ENCODE assay signal across 18 cellular contexts in genomic region chr4:1983846-1984405, GRCh38. TPM values are rescaled to one million over a fixed set of nuclear protein-coding genes. Genes with fewer than 3 reads are reported as not detected.
DNase-seq lines count a peak whose midpoint lies in the region; ATAC-seq and TF ChIP-seq lines count a peak whose summit lies in the region.
"Had no signal": no experiment of that assay in that cellular context is flagged by ENCODE, and none has a peak within 500 bp of the region (broad histone marks: within the 10 kb centered on the region; RNA-seq: fewer than 3 reads in every experiment).

No MANE protein-coding gene starts in this region.

- H3K4me3 ChIP-seq in adrenal gland (no peak overlapping the region), right cardiac atrium (ENCODE audit: low read length) (no peak overlapping the region), lower leg skin (ENCODE audit: low read depth, poor library complexity, severe bottlenecking) (no peak overlapping the region)
- H3K4me3 ChIP-seq: A549, lower lobe of right lung, stomach had no signal

- ATAC-seq in right cardiac atrium (peak; percentile 6 to 28), foreskin keratinocyte (no peak), GM21390 (IDR thresholded peaks at IDR 0.05; ENCODE audit: unreplicated experiment) (no peak)
- ATAC-seq in stimulated activated memory B cell treated with anti-CD40 and anti-IgM and Interleukin-4, amounts not matched to agents 10 μg/mL and 1 μg/mL and 100 μg/mL, for 72 hours: peak; percentile 9
- ATAC-seq: T-helper 17 cell had no signal

- peaks cover 0 to 8% of the 10 kb centered on the region in 2 donors for H3K4me1 ChIP-seq in adrenal gland (replicated peaks in 1 of 2)
- no peaks in the 10 kb centered on the region for H3K4me1 ChIP-seq in right cardiac atrium (ENCODE audit: control insufficient read depth, insufficient read depth, low read length)
- no peaks in the 10 kb centered on the region for H3K4me1 ChIP-seq in foreskin keratinocyte
- H3K4me1 ChIP-seq: lower lobe of right lung, parathyroid adenoma had no signal

- no peak overlapping the region for H3K4me3 Mint-ChIP-seq in activated T-cell treated with anti-CD3 and anti-CD28 coated beads, Interleukin-2, amount 50 U/mL, for 24 hours
- no peak overlapping the region for H3K4me3 Mint-ChIP-seq in stimulated activated memory B cell treated with anti-CD40 and anti-IgM and Interleukin-4, amounts not matched to agents 10 μg/mL and 1 μg/mL and 100 μg/mL, for 72 hours
- H3K4me3 Mint-ChIP-seq: T-helper 17 cell had no signal

- TF ChIP-seq CTCF in adrenal gland (IDR thresholded peaks at IDR 0.05): no peak
- TF ChIP-seq CTCF in foreskin keratinocyte (conservative IDR thresholded peaks at IDR 0.05): no peak
- TF ChIP-seq CTCF in lower leg skin (IDR thresholded peaks at IDR 0.05): no peak

- no peaks in the 10 kb centered on the region for H3K4me1 Mint-ChIP-seq in activated T-cell treated with anti-CD3 and anti-CD28 coated beads, Interleukin-2, amount 50 U/mL, for 24 hours (ENCODE audit: low read depth)
- H3K4me1 Mint-ChIP-seq in stimulated activated memory B cell treated with anti-CD40 and anti-IgM and Interleukin-4, amounts not matched to agents 10 μg/mL and 1 μg/mL and 100 μg/mL, for 72 hours: peaks cover 8% of the 10 kb centered on the region
- H3K4me1 Mint-ChIP-seq: T-helper 17 cell had no signal

- peaks cover 98% of the 10 kb centered on the region for H3K36me3 Mint-ChIP-seq in activated T-cell treated with anti-CD3 and anti-CD28 coated beads, Interleukin-2, amount 50 U/mL, for 24 hours (ENCODE audit: low read depth)
- H3K36me3 Mint-ChIP-seq in stimulated activated memory B cell treated with anti-CD40 and anti-IgM and Interleukin-4, amounts not matched to agents 10 μg/mL and 1 μg/mL and 100 μg/mL, for 72 hours: peaks cover 44% of the 10 kb centered on the region

- intact Hi-C loops in adrenal gland (cut with DNase I): no loop called here
- intact Hi-C loops in right cardiac atrium (cut with DNase I): no loop called here
- intact Hi-C loops in lower leg skin (cut with DNase I; ENCODE audit: low total_unique reads): no loop called here

- WGBS in adrenal gland, 4 donors: 83 to 92% (median 84%) methylated on average over 3 to 21 of the region's 21 CpGs
- WGBS in right cardiac atrium: 80% methylated on average over 21 of the region's 21 CpGs
- 91 to 95% methylated on average over 18 to 21 of the region's 21 CpGs for WGBS in lower leg skin, 2 donors

- H3K36me3 ChIP-seq in adrenal gland (replicated peaks in 1 of 2): peaks cover 0 to 86% of the 10 kb centered on the region in 2 donors

- H3K27me3 Mint-ChIP-seq in activated T-cell treated with anti-CD3 and anti-CD28 coated beads, Interleukin-2, amount 50 U/mL, for 24 hours: no peaks in the 10 kb centered on the region
- no peaks in the 10 kb centered on the region for H3K27me3 Mint-ChIP-seq in stimulated activated memory B cell treated with anti-CD40 and anti-IgM and Interleukin-4, amounts not matched to agents 10 μg/mL and 1 μg/mL and 100 μg/mL, for 72 hours
- H3K27me3 Mint-ChIP-seq: T-helper 17 cell had no signal

- H3K27ac Mint-ChIP-seq in activated T-cell treated with anti-CD3 and anti-CD28 coated beads, Interleukin-2, amount 50 U/mL, for 24 hours: peak overlapping the region; percentile 82
- H3K27ac Mint-ChIP-seq in stimulated activated memory B cell treated with anti-CD40 and anti-IgM and Interleukin-4, amounts not matched to agents 10 μg/mL and 1 μg/mL and 100 μg/mL, for 72 hours: no peak overlapping the region
- H3K27ac Mint-ChIP-seq: activated T-helper 2 cell treated with anti-CD3 and anti-CD28 coated beads, Interferon-gamma antibody, Interleukin-2, Interleukin-4, amounts not matched to agents 10 μg/mL and 5 μg/mL and 100 μg/mL, durations not matched to agents 14 hours and 24 hours and 36 hours; T-helper 17 cell had no signal

- TF ChIP-seq POLR2A in adrenal gland (IDR thresholded peaks at IDR 0.05) (no peak), lower leg skin (IDR thresholded peaks at IDR 0.05) (no peak)

- H3K9me3 Mint-ChIP-seq in activated T-cell treated with anti-CD3 and anti-CD28 coated beads, Interleukin-2, amount 50 U/mL, for 24 hours: no peaks in the 10 kb centered on the region
- no peaks in the 10 kb centered on the region for H3K9me3 Mint-ChIP-seq in stimulated activated memory B cell treated with anti-CD40 and anti-IgM and Interleukin-4, amounts not matched to agents 10 μg/mL and 1 μg/mL and 100 μg/mL, for 72 hours
- H3K9me3 Mint-ChIP-seq: activated T-helper 2 cell treated with anti-CD3 and anti-CD28 coated beads, Interferon-gamma antibody, Interleukin-2, Interleukin-4, amounts not matched to agents 10 μg/mL and 5 μg/mL and 100 μg/mL, durations not matched to agents 14 hours and 24 hours and 36 hours had no signal

- DNase-seq in activated T-cell treated with anti-CD3 and anti-CD28 coated beads, Interleukin-2, amount 50 U/mL, for 24 hours: peak; percentile 31
- DNase-seq in activated T-cell treated with anti-CD3 and anti-CD28 coated beads for 4 hours (no peak), adrenal gland (peak in 6 of 7 donors; percentile 60 to 80 (median 66)), right cardiac atrium (peak; percentile 52 to 83 (median 78)), foreskin keratinocyte (no peak), lower leg skin (ENCODE audit: low spot score in 2 of 2) (no peak)
- DNase-seq: DMS 273 treated with DMSO at 0.1 percent for 48 hours, HCEC 1CT, lower lobe of right lung, NCI-H2107, stomach, T-helper 17 cell had no signal

- H3K9me3 ChIP-seq in adrenal gland (replicated peaks in 1 of 3) (no peaks in the 10 kb centered on the region), right cardiac atrium (ENCODE audit: control insufficient read depth, low read length) (no peaks in the 10 kb centered on the region)
- H3K9me3 ChIP-seq: A549, lower lobe of right lung, stomach had no signal

- peak overlapping the region in 1 of 5 donors; percentile 26 for H3K27ac ChIP-seq in adrenal gland
- H3K27ac ChIP-seq in right cardiac atrium (ENCODE audit: low read length): no peak overlapping the region
- no peak overlapping the region for H3K27ac ChIP-seq in foreskin keratinocyte
- H3K27ac ChIP-seq: A549, C4-2B, lower lobe of right lung, parathyroid adenoma, stomach had no signal

- H3K27me3 ChIP-seq in adrenal gland (no peaks in the 10 kb centered on the region), right cardiac atrium (ENCODE audit: control insufficient read depth, insufficient read depth) (no peaks in the 10 kb centered on the region), foreskin keratinocyte (no peaks in the 10 kb centered on the region)
- H3K27me3 ChIP-seq: stomach had no signal

RNA-seq across cellular contexts. Expression of gene NELFA, which starts 24.8 kb away (rescaled TPM):
- 10 to 100 TPM; 16.4 to 50.3 (median 25.6) TPM for total RNA-seq in adrenal gland
- 10 to 100 TPM in 2 of 3 donors, 1 to 10 TPM in 1; 8.5 to 55.2 (median 34.0) TPM for polyA plus RNA-seq in adrenal gland
- total RNA-seq in right cardiac atrium: 10 to 100 TPM; 11.9 to 14.9 (median 13.6) TPM
- 11.2 TPM for polyA plus RNA-seq in right cardiac atrium
- 22.9 and 25.5 TPM in 2 replicates for total RNA-seq in foreskin keratinocyte
- 21.0 and 24.4 TPM in 2 replicates for polyA plus RNA-seq in foreskin keratinocyte
- 10 to 100 TPM; 29.3 to 45.3 (median 35.7) TPM for total RNA-seq in lower leg skin

Comparison
In these comparisons a context has a peak if more than half of its experiments do, and no peak if none do; other contexts are left out.
1. DNase-seq: peak in activated T-cell treated with anti-CD3 and anti-CD28 coated beads, Interleukin-2, amount 50 U/mL, for 24 hours (single experiment), adrenal gland (6 of 7) and right cardiac atrium (3 of 3); none in activated T-cell treated with anti-CD3 and anti-CD28 coated beads for 4 hours (single experiment), foreskin keratinocyte (0 of 2) and lower leg skin (0 of 2).
2. ATAC-seq: peak in right cardiac atrium (2 of 2) and stimulated activated memory B cell treated with anti-CD40 and anti-IgM and Interleukin-4, amounts not matched to agents 10 μg/mL and 1 μg/mL and 100 μg/mL, for 72 hours (single experiment); none in foreskin keratinocyte (single experiment) and GM21390 (single experiment).